ENCODE assay signal across 1 cellular context in the genomic region with DNA sequence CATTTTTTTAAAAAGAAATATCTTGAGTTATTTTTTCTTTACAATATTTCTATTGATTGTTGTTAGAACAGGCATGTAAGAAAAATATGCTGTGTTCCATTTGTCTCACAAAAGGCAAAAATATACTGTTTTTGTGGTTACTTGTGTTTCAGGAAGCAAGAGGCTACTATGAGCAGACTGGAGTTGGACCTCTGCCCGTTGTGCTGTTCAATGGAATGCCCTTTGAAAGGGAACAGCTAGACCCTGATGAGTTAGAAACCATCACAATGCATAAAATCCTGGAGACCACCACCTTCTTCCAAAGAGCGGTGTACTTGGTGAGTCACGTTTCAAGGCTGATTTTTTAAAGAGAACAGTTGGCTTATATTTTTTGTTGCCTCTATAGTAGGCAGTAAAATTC.
TF ChIP-seq lines count a peak whose summit lies in the region.

No MANE protein-coding gene starts in this region.

TF ChIP-seq in endothelial cell of umbilical vein, 7 proteins besides CTCF, POLR2A, EP300 and RAD21 (continued from another document):
- TF ChIP-seq GATA2 (IDR thresholded peaks at IDR 0.05; ENCODE audit: insufficient read depth, insufficient read length, low read depth, low read length) (no peak), MYC (IDR thresholded peaks at IDR 0.05; ENCODE audit: low read depth, low read length) (no peak), JUN (IDR thresholded peaks at IDR 0.05; ENCODE audit: borderline replicate concordance, insufficient read depth, insufficient read length, low read depth) (no peak), EZH2 (IDR thresholded peaks at IDR 0.05; ENCODE audit: borderline replicate concordance, low read depth, low read length, severe bottlenecking) (no peak)
